In the genomic region with DNA sequence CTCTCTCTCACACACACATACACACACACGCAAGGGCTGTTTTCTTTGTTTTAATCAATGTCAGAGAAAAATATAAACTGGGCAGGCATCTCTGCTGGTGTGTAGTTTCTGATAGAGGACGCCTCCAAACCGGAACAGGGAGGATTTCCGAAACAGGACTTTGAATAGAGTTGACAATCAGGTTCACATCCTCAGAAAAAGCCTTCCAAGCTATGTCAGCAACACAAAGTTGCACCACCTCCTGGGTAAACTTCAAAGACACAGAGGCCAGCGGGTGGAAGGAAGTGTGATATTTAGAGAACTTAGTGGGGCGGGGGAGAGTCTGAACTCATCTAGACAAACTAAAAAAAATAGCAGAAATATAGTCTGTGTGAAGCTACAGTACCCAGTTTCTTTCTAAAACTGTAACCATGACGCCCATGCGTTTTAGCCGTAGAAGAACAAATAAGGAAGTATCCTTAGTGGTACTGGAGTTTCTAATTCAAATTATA, we compare ENCODE assay signal across 1 cellular context.
TF ChIP-seq lines count a peak whose summit lies in the region.

No MANE protein-coding gene starts in this region.

TF ChIP-seq in endothelial cell of umbilical vein, 7 proteins besides CTCF, POLR2A, EP300 and RAD21:
- TF ChIP-seq, protein P1, sequence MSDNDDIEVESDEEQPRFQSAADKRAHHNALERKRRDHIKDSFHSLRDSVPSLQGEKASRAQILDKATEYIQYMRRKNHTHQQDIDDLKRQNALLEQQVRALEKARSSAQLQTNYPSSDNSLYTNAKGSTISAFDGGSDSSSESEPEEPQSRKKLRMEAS (IDR thresholded peaks at IDR 0.05; ENCODE audit: insufficient read depth, insufficient read length): no peak
- TF ChIP-seq FOS (IDR thresholded peaks at IDR 0.05; ENCODE audit: borderline replicate concordance, insufficient read depth, low read length) (no peak), EZH2 (IDR thresholded peaks at IDR 0.05; ENCODE audit: borderline replicate concordance, low read depth, low read length, severe bottlenecking) (no peak), JUN (IDR thresholded peaks at IDR 0.05; ENCODE audit: borderline replicate concordance, insufficient read depth, insufficient read length, low read depth) (no peak), MYC (IDR thresholded peaks at IDR 0.05; ENCODE audit: low read depth, low read length) (no peak), GATA2 (IDR thresholded peaks at IDR 0.05; ENCODE audit: insufficient read depth, insufficient read length, low read depth, low read length) (no peak), POLR2AphosphoS5 (IDR thresholded peaks at IDR 0.05; ENCODE audit: insufficient read depth, low read depth, low read length) (no peak)
